ENCODE assay signal across 1 cellular context in the genomic region with DNA sequence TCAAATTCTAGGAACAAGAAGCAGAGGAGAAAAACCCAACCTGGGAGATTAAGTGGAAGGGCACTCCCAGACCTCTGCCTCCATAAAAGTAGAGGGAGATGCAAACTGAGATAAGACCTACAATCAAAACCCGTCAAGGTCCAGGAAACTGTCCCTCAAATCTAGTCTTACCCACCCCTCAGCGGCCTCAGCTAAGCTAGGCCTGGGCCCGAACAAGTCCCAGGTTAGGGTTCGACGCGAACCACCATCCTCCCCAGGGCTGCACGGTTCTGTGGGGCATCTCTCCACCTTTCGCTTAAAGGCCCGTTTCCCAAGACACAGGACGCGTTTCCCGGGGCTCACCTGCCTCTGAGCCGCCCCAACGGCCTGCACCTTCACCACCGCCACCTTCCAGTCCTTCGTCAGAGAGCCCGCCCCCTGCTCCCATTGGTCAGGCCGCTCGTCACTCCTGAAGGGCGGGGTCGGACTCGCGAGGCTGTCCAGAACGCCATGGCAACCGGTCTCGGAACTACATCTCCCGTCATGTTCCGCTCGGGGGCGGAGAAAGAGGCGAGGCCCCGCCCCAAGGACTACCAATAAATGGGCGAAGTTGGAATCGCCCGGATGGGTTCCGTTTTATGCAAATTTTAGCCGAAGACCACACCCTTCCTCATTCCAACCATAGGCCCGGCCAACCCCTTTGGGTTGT.
TF ChIP-seq lines count a peak whose summit lies in the region.

Gene CRYZL1 (minus strand): TSS at position 403 of the 688 bp plus-strand sequence. CDS start 10,190 bp downstream, outside the sequence.

TF ChIP-seq in WTC11, 78 proteins besides CTCF, POLR2A, EP300 and RAD21 (continued from another document and continues in another):
- TF ChIP-seq, protein P1, sequence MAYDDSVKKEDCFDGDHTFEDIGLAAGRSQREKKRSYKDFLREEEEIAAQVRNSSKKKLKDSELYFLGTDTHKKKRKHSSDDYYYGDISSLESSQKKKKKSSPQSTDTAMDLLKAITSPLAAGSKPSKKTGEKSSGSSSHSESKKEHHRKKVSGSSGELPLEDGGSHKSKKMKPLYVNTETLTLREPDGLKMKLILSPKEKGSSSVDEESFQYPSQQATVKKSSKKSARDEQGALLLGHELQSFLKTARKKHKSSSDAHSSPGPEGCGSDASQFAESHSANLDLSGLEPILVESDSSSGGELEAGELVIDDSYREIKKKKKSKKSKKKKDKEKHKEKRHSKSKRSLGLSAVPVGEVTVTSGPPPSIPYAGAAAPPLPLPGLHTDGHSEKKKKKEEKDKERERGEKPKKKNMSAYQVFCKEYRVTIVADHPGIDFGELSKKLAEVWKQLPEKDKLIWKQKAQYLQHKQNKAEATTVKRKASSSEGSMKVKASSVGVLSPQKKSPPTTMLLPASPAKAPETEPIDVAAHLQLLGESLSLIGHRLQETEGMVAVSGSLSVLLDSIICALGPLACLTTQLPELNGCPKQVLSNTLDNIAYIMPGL (CRISPR knock-in tag; IDR thresholded peaks at IDR 0.05), result peak; percentile 63; the same call in 1 of the 2 replicates
- TF ChIP-seq ERG (CRISPR knock-in tag; IDR thresholded peaks at IDR 0.05) (no peak), TEAD4 (CRISPR knock-in tag; IDR thresholded peaks at IDR 0.05) (no peak), GTF2I (CRISPR knock-in tag; conservative IDR thresholded peaks at IDR 0.05) (no peak), ZNF219 (CRISPR knock-in tag; IDR thresholded peaks at IDR 0.05; ENCODE audit: borderline replicate concordance) (0 out of 2 replicates have a peak, but pooled peaks have one; percentile 53), JUN (CRISPR knock-in tag; IDR thresholded peaks at IDR 0.05) (no peak), NR2C2 (CRISPR knock-in tag; IDR thresholded peaks at IDR 0.05) (no peak), RORB (CRISPR knock-in tag; IDR thresholded peaks at IDR 0.05) (no peak), MLX (CRISPR knock-in tag; IDR thresholded peaks at IDR 0.05) (no peak), FOXJ3 (CRISPR knock-in tag; IDR thresholded peaks at IDR 0.05; ENCODE audit: borderline replicate concordance) (no peak), CREM (CRISPR knock-in tag; IDR thresholded peaks at IDR 0.05) (peak; percentile 64; the same call in 1 of the 2 replicates), ZNF232 (CRISPR knock-in tag; IDR thresholded peaks at IDR 0.05) (no peak), AFF4 (CRISPR knock-in tag; IDR thresholded peaks at IDR 0.05; ENCODE audit: borderline replicate concordance) (no peak), ZNF532 (CRISPR knock-in tag; IDR thresholded peaks at IDR 0.05; ENCODE audit: borderline replicate concordance) (no peak), EMX1 (CRISPR knock-in tag; IDR thresholded peaks at IDR 0.05) (no peak), GRHL2 (CRISPR knock-in tag; IDR thresholded peaks at IDR 0.05; ENCODE audit: insufficient replicate concordance, severe bottlenecking) (no peak), PRRX2 (CRISPR knock-in tag; IDR thresholded peaks at IDR 0.05) (no peak), USF2 (CRISPR knock-in tag; IDR thresholded peaks at IDR 0.05) (no peak), TEAD1 (CRISPR knock-in tag; IDR thresholded peaks at IDR 0.05) (peak; percentile 28; the same call in 1 of the 2 replicates), SMAD3 (CRISPR knock-in tag; IDR thresholded peaks at IDR 0.05; ENCODE audit: borderline replicate concordance) (no peak), ZNF317 (CRISPR knock-in tag; IDR thresholded peaks at IDR 0.05; ENCODE audit: borderline replicate concordance, low read depth) (no peak), E2F1 (CRISPR knock-in tag; IDR thresholded peaks at IDR 0.05) (no peak), TCF7 (CRISPR knock-in tag; IDR thresholded peaks at IDR 0.05; ENCODE audit: low read depth) (no peak), CDX4 (CRISPR knock-in tag; IDR thresholded peaks at IDR 0.05; ENCODE audit: borderline replicate concordance) (no peak), ZNF121 (CRISPR knock-in tag; IDR thresholded peaks at IDR 0.05) (0 out of 2 replicates have a peak, but pooled peaks have one; percentile 30), HMGA2 (CRISPR knock-in tag; IDR thresholded peaks at IDR 0.05) (no peak), SMAD4 (CRISPR knock-in tag; IDR thresholded peaks at IDR 0.05) (no peak)
- TF ChIP-seq, protein P2, sequence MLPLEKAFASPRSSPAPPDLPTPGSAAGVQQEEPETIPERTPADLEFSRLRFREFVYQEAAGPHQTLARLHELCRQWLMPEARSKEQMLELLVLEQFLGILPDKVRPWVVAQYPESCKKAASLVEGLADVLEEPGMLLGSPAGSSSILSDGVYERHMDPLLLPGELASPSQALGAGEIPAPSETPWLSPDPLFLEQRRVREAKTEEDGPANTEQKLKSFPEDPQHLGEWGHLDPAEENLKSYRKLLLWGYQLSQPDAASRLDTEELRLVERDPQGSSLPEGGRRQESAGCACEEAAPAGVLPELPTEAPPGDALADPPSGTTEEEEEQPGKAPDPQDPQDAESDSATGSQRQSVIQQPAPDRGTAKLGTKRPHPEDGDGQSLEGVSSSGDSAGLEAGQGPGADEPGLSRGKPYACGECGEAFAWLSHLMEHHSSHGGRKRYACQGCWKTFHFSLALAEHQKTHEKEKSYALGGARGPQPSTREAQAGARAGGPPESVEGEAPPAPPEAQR (CRISPR knock-in tag; IDR thresholded peaks at IDR 0.05), result no peak
- TF ChIP-seq, protein P3, sequence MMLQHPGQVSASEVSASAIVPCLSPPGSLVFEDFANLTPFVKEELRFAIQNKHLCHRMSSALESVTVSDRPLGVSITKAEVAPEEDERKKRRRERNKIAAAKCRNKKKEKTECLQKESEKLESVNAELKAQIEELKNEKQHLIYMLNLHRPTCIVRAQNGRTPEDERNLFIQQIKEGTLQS (CRISPR knock-in tag; conservative IDR thresholded peaks at IDR 0.05), result no peak
- TF ChIP-seq, protein P4, sequence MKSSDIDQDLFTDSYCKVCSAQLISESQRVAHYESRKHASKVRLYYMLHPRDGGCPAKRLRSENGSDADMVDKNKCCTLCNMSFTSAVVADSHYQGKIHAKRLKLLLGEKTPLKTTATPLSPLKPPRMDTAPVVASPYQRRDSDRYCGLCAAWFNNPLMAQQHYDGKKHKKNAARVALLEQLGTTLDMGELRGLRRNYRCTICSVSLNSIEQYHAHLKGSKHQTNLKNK (CRISPR knock-in tag; IDR thresholded peaks at IDR 0.05), result no peak
